ENCODE assay signal across 8 cellular contexts in the genomic region with DNA sequence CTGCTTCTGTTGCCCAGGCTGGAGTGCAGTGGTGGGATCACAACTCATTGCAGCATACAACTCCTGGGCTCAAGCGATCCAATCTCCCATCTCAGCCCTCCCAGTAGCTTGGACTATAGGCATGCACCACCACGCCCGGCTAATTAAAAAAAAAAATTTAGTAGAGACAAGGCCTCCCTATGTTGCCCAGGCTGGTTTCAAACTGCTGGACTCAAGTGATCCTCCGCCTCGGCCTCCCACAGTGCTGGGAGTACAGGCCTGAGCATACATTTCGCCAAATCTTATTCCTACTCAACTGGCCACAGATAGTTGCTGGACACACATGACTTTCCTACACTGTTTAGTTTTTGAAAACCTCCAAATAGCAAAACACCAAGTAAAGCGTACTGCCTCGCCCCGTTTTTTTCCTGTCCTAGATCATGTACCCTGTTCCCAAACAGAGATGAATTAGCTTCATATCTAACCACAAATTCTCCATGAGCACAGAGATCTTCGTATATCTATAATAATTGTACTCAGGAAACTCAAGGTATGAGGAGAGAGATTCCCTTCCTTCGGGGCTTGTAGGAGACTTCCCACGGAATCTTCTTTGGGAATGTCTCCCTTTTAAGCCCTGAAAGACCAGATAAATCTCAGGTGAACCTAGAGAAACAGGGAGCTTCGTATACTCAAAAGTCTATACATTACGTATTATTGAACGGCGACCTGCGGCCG. TPM values are rescaled to one million over a fixed set of nuclear protein-coding genes. Genes with fewer than 3 reads are reported as not detected.
DNase-seq lines count a peak whose midpoint lies in the region; ATAC-seq, FAIRE-seq and TF ChIP-seq lines count a peak whose summit lies in the region.

No MANE protein-coding gene starts in this region.

- peak overlapping the region; percentile 78 for H4K8ac ChIP-seq in mesendoderm (ENCODE audit: low read depth, low read length)

- DNase-seq in A172 (ENCODE audit: low spot score) (peak; percentile 9), HEK293T (ENCODE audit: extremely low spot score) (no peak), astrocyte (ENCODE audit: low read depth) (no peak), mesendoderm (no peak), NCI-H2227 treated with DMSO at 0.1 percent for 48 hours (lab: John Stamatoyannopoulos, UW) (no peak), iPS-NIHi7 (ENCODE audit: extremely low spot score) (no peak)

- H3K79me1 ChIP-seq in mesendoderm (ENCODE audit: low read length) = no peaks in the 10 kb centered on the region

- POLR2A ChIA-PET in HEK293T (lab: Yijun Ruan, JAX) = interaction anchor here (0.7 to 1.5 kb wide), 6 partner anchors 8 to 160 kb away, joined by 3 to 7 read pairs (median 4); a partner anchor contains a TSS

- peak overlapping the region; percentile 100 for H3K4me3 Mint-ChIP-seq in astrocyte (ENCODE audit: unreplicated experiment)

- H3K36me3 ChIP-seq in astrocyte (ENCODE audit: insufficient read depth, low read length) = no peaks in the 10 kb centered on the region
- no peaks in the 10 kb centered on the region for H3K36me3 ChIP-seq in mesendoderm (ENCODE audit: control insufficient read depth, insufficient read depth, low read length)

- H3K23ac ChIP-seq in mesendoderm (ENCODE audit: low read length) = no peak overlapping the region

- H3K9me3 ChIP-seq in astrocyte (ENCODE audit: insufficient read depth, low read depth, low read length) = no peaks in the 10 kb centered on the region

- H2BK5ac ChIP-seq in mesendoderm (ENCODE audit: low read length) = no peak overlapping the region

- no peak overlapping the region for H3K27ac Mint-ChIP-seq in astrocyte (ENCODE audit: unreplicated experiment)

- H4K5ac ChIP-seq in mesendoderm (ENCODE audit: low read length) = peak overlapping the region; percentile 100

- no peak for TF ChIP-seq CTCF in astrocyte (IDR thresholded peaks at IDR 0.05; ENCODE audit: insufficient read depth, low read depth, low read length)

- H3K18ac ChIP-seq in mesendoderm (ENCODE audit: low read length) = no peak overlapping the region

- H3K4me3 ChIP-seq in astrocyte (ENCODE audit: insufficient read depth, low read depth, low read length) (peak overlapping the region; percentile 97), mesendoderm (ENCODE audit: low read length) (peak overlapping the region; percentile 49)

- ATAC-seq in GM21528 (IDR thresholded peaks at IDR 0.05; ENCODE audit: low FRiP score, unreplicated experiment) (no peak), HG03175 (IDR thresholded peaks at IDR 0.05; ENCODE audit: unreplicated experiment) (no peak)

- H3K9ac ChIP-seq in astrocyte (ENCODE audit: low read length) (peak overlapping the region; percentile 96), mesendoderm (ENCODE audit: low read length) (peak overlapping the region; percentile 77)

- H3K4me1 ChIP-seq in astrocyte (ENCODE audit: insufficient read depth, low read length) (peaks cover 8% of the 10 kb centered on the region), mesendoderm (ENCODE audit: control insufficient read depth, low read depth, low read length) (no peaks in the 10 kb centered on the region)

- H2BK120ac ChIP-seq in mesendoderm (ENCODE audit: low read depth, low read length) = no peak overlapping the region

- H3K27me3 ChIP-seq in astrocyte (ENCODE audit: insufficient read depth, low read length) (no peaks in the 10 kb centered on the region), mesendoderm (ENCODE audit: insufficient read depth, low read length, poor library complexity) (no peaks in the 10 kb centered on the region)

- H3K9me3 Mint-ChIP-seq in astrocyte (ENCODE audit: unreplicated experiment) = no peaks in the 10 kb centered on the region

- H3K4me2 ChIP-seq in astrocyte (ENCODE audit: low read length) = peak overlapping the region; percentile 88
- H3K4me2 ChIP-seq in mesendoderm (ENCODE audit: low read length) = peak overlapping the region; percentile 59

- no peaks in the 10 kb centered on the region for H3K36me3 Mint-ChIP-seq in astrocyte (ENCODE audit: low read depth, unreplicated experiment)

- no peak overlapping the region for H3K4ac ChIP-seq in mesendoderm (ENCODE audit: low read depth, low read length)

- peaks cover 23% of the 10 kb centered on the region for H4K20me1 ChIP-seq in astrocyte (ENCODE audit: insufficient read depth, low read length)

- CTCF ChIA-PET in HEK293T (lab: Yijun Ruan, JAX) = no interaction called here

- no peak for FAIRE-seq in astrocyte (lab: Jason Lieb, UNC)

- H3K27ac ChIP-seq in astrocyte (ENCODE audit: low read depth, low read length) = no peak overlapping the region
- H3K27ac ChIP-seq in mesendoderm (ENCODE audit: low read depth, low read length) = no peak overlapping the region

- H2BK15ac ChIP-seq in mesendoderm (replicated peaks; ENCODE audit: low read depth) = no peak overlapping the region

- H3K27me3 Mint-ChIP-seq in astrocyte (ENCODE audit: low read depth, unreplicated experiment) = no peaks in the 10 kb centered on the region

- H3K79me2 ChIP-seq in astrocyte (ENCODE audit: insufficient read depth, low read length) (peaks cover 38% of the 10 kb centered on the region), mesendoderm (ENCODE audit: control insufficient read depth, insufficient read depth, low read length) (peaks cover 32% of the 10 kb centered on the region)

- peak overlapping the region; percentile 73 for H3K56ac ChIP-seq in mesendoderm (ENCODE audit: low read length)

- WGBS in mesendoderm (ENCODE audit: extremely low coverage, insufficient coverage, low lambda C conversion rate) = no CpG with 5 or more reads among the region's 18 CpGs

- peaks cover 12% of the 10 kb centered on the region for H3K4me1 Mint-ChIP-seq in astrocyte (ENCODE audit: low read depth, unreplicated experiment)

- no peak overlapping the region for H2AK5ac ChIP-seq in mesendoderm (ENCODE audit: low read length)

- peak overlapping the region; percentile 50 for H2AFZ ChIP-seq in astrocyte (ENCODE audit: low read depth, low read length)

TF ChIP-seq in HEK293T, 16 proteins besides CTCF, POLR2A, EP300 and RAD21:
- TF ChIP-seq L3MBTL2 (conservative IDR thresholded peaks at IDR 0.05) (peak; percentile 68), ZNF384 (IDR thresholded peaks at IDR 0.05) (no peak)

RNA-seq across cellular contexts. Expression of a gene that starts 0.6 kb away (rescaled TPM):
- 26.5 and 28.6 TPM in 2 replicates for total RNA-seq in A172 (2014; rRNA removed; shearing (Covaris generic))
- 7.5 and 7.9 TPM in 2 replicates for total RNA-seq in astrocyte
- polyA plus RNA-seq in mesendoderm (2013, experiment 1 of 2) = 12.2 TPM
- 12.5 TPM for polyA plus RNA-seq in mesendoderm (2013, experiment 2 of 2)

RNA-seq across cellular contexts. Expression of a gene that starts 44.8 kb away (rescaled TPM):
- total RNA-seq in A172 (2014; rRNA removed; shearing (Covaris generic)) = 7.9 and 8.8 TPM in 2 replicates
- 9.0 and 9.2 TPM in 2 replicates for total RNA-seq in astrocyte
- polyA plus RNA-seq in mesendoderm (2013, experiment 1 of 2) = 6.8 TPM
- polyA plus RNA-seq in mesendoderm (2013, experiment 2 of 2) = 6.7 TPM

RNA-seq across cellular contexts. Expression of a gene that starts 44.9 kb away (rescaled TPM):
- 29.8 and 37.3 TPM in 2 replicates for total RNA-seq in A172 (2014; rRNA removed; shearing (Covaris generic))
- 21.7 and 24.4 TPM in 2 replicates for total RNA-seq in astrocyte
- 24.8 TPM for polyA plus RNA-seq in mesendoderm (2013, experiment 1 of 2)
- polyA plus RNA-seq in mesendoderm (2013, experiment 2 of 2) = 24.9 TPM

RNA-seq across cellular contexts. Expression of a gene that starts 59.5 kb away (rescaled TPM):
- 2.9 and 4.2 TPM in 2 replicates for total RNA-seq in A172 (2014; rRNA removed; shearing (Covaris generic))
- 0.45 and 0.48 TPM in 2 replicates for total RNA-seq in astrocyte
- polyA plus RNA-seq in mesendoderm (2013, experiment 1 of 2) = 0.17 TPM
- polyA plus RNA-seq in mesendoderm (2013, experiment 2 of 2) = 0.22 TPM
